Comparison of ENCODE assay signal across 8 cellular contexts in the genomic region with DNA sequence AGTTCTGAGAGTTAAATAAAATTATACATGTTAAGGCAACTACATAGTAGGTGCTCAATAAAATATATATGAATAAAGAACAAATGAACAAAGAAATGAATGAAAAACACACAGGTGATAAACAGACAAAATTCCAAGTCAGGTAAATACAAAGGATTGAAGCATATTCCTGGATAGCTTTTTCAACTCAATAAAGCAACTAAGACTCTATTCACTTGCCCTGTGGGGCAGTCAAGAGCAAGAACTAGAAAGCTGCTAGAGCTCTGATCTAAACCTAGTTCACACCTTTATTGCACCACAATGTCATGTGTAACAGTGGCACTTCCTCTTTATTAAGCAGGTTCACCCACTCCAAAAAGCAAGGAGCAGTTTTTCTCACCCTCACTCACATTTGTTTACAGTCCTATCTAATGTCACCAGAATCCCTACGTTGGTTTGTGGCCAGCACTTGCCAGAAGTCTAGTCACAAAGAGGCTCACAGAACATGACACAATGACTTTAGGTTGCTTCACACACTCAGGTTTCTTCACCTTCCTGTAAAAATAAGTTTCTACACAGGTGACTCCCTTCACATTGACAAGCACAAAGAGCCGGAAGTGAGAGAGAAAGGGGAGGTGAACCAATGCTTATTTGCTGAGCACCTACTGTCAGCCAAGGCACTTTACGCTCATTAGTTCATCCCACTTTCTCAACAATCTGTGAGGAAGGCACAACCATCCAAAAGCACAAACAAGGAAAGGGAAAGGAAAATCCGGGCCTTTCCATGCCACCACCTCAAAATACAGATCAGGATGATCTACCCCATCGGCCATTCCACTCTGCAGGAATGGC.
DNase-seq lines count a peak whose midpoint lies in the region; ATAC-seq and TF ChIP-seq lines count a peak whose summit lies in the region.

No MANE protein-coding gene starts in this region.

- H3K9me3 Mint-ChIP-seq in activated CD4-positive, alpha-beta T cell treated with anti-CD3 and anti-CD28 coated beads, Interleukin-2, amount 10 ng/mL, durations not matched to agents 7 days and 5 days = no peaks in the 10 kb centered on the region

- peaks cover 0 to 94% (median 23%) of the 10 kb centered on the region in 11 experiments; a peak in 15 of 22 replicates for H4K20me1 ChIP-seq in BLaER1 treated with 17β-estradiol and CSF1 and Interleukin-3, amounts not matched to agents 10 nM and 100 nM
- no peaks in the 10 kb centered on the region for H4K20me1 ChIP-seq in hepatocyte (ENCODE audit: insufficient read depth, poor library complexity, severe bottlenecking)

- peak overlapping the region in 8 of 10 experiments; percentile 18 to 55 (median 40); a peak in 12 of 20 replicates for H3K4me3 ChIP-seq in BLaER1 treated with 17β-estradiol and CSF1 and Interleukin-3, amounts not matched to agents 10 nM and 100 nM
- H3K4me3 ChIP-seq in hepatocyte = no peak overlapping the region

- H3K9me3 ChIP-seq in BLaER1 treated with 17β-estradiol and CSF1 and Interleukin-3, amounts not matched to agents 10 nM and 100 nM (replicated peaks in 1 of 11) = no peaks in the 10 kb centered on the region
- H3K9me3 ChIP-seq in hepatocyte (ENCODE audit: low read depth) = no peaks in the 10 kb centered on the region

- no peaks in the 10 kb centered on the region for H3K9me2 ChIP-seq in hepatocyte (replicated peaks; ENCODE audit: insufficient read depth)

- peaks cover 61 to 91% (median 68%) of the 10 kb centered on the region in 11 experiments for H3K36me3 ChIP-seq in BLaER1 treated with 17β-estradiol and CSF1 and Interleukin-3, amounts not matched to agents 10 nM and 100 nM
- no peaks in the 10 kb centered on the region for H3K36me3 ChIP-seq in hepatocyte (replicated peaks; ENCODE audit: insufficient read depth, low read depth)

- CTCF ChIA-PET in activated CD4-positive, alpha-beta T cell treated with anti-CD3 and anti-CD28 coated beads, Interleukin-2, amount 10 ng/mL, durations not matched to agents 7 days and 5 days (lab: Charles Lee) = interaction anchor here (0.6 to 1.6 kb wide), 9 partner anchors 10 to 172 kb away, joined by 3 to 7 read pairs (median 4); no protein-coding TSS in a partner anchor

- H3K27me3 Mint-ChIP-seq in activated CD4-positive, alpha-beta T cell treated with anti-CD3 and anti-CD28 coated beads, Interleukin-2, amount 10 ng/mL, durations not matched to agents 7 days and 5 days = no peaks in the 10 kb centered on the region

- peak overlapping the region; percentile 67 for H3K4me3 Mint-ChIP-seq in activated CD4-positive, alpha-beta T cell treated with anti-CD3 and anti-CD28 coated beads, Interleukin-2, amount 10 ng/mL, durations not matched to agents 7 days and 5 days

- no peak for TF ChIP-seq CTCF in hepatocyte (IDR thresholded peaks at IDR 0.05; ENCODE audit: poor library complexity)

- H3K4me2 ChIP-seq in BLaER1 treated with 17β-estradiol and CSF1 and Interleukin-3, amounts not matched to agents 10 nM and 100 nM = peak overlapping the region; percentile 60 to 94 (median 83)
- no peak overlapping the region for H3K4me2 ChIP-seq in hepatocyte

- H3K9ac ChIP-seq in BLaER1 treated with 17β-estradiol and CSF1 and Interleukin-3, amounts not matched to agents 10 nM and 100 nM = peak overlapping the region; percentile 44 to 73 (median 54); a peak in 17 of 22 replicates

- 93% methylated on average over 5 of the region's 5 CpGs for WGBS in hepatocyte (ENCODE audit: low lambda C conversion rate, missing lambda C conversion rate)

- intact Hi-C loops in Right ventricle myocardium superior (cut with DNase I) = no loop called here

- peak overlapping the region; percentile 99 for H3K27ac Mint-ChIP-seq in activated CD4-positive, alpha-beta T cell treated with anti-CD3 and anti-CD28 coated beads, Interleukin-2, amount 10 ng/mL, durations not matched to agents 7 days and 5 days

- peak overlapping the region; percentile 43 to 85 (median 71); a peak in 21 of 22 replicates for H3K27ac ChIP-seq in BLaER1 treated with 17β-estradiol and CSF1 and Interleukin-3, amounts not matched to agents 10 nM and 100 nM
- H3K27ac ChIP-seq in hepatocyte = no peak overlapping the region

- peaks cover 62% of the 10 kb centered on the region for H3K36me3 Mint-ChIP-seq in activated CD4-positive, alpha-beta T cell treated with anti-CD3 and anti-CD28 coated beads, Interleukin-2, amount 10 ng/mL, durations not matched to agents 7 days and 5 days (ENCODE audit: low read depth)

- no peak overlapping the region for H2AFZ ChIP-seq in hepatocyte

- peak; percentile 61 for ATAC-seq in GM21360 (IDR thresholded peaks at IDR 0.05; ENCODE audit: unreplicated experiment)
- ATAC-seq in HG03575 (IDR thresholded peaks at IDR 0.05; ENCODE audit: extremely low read depth, insufficient number of reproducible peaks, low FRiP score, unreplicated experiment) = peak; percentile 36
- ATAC-seq in Right ventricle myocardium superior (ENCODE audit: poor library complexity) = peak; percentile 39

- H3K79me2 ChIP-seq in hepatocyte = peaks cover 3% of the 10 kb centered on the region

- peak; percentile 87 for DNase-seq in activated CD4-positive, alpha-beta T cell treated with anti-CD3 and anti-CD28 coated beads, Interleukin-2, amount 10 ng/mL, durations not matched to agents 7 days and 5 days
- DNase-seq in Right ventricle myocardium superior = no peak
- peak; percentile 41 to 56 for DNase-seq in stimulated activated CD8-positive, alpha-beta memory T cell treated with anti-CD3 and anti-CD28 coated beads, Interleukin-7, amount 100 ng/mL, for 4 hours (ENCODE audit: low read depth in 2 of 2)
- DNase-seq in NCI-H2171 (lab: John Stamatoyannopoulos, UW) = no peak
- DNase-seq in hepatocyte (ENCODE audit: low spot score) = no peak

- POLR2A ChIA-PET in activated CD4-positive, alpha-beta T cell treated with anti-CD3 and anti-CD28 coated beads, Interleukin-2, amount 10 ng/mL, durations not matched to agents 7 days and 5 days (lab: Charles Lee) = interaction anchor here (1.0 kb wide), 2 partner anchors 68 to 71 kb away, joined by 3 read pairs; no protein-coding TSS in a partner anchor

- H3K4me1 ChIP-seq in BLaER1 treated with 17β-estradiol and CSF1 and Interleukin-3, amounts not matched to agents 10 nM and 100 nM = peaks cover 48 to 78% (median 62%) of the 10 kb centered on the region in 10 experiments
- no peaks in the 10 kb centered on the region for H3K4me1 ChIP-seq in hepatocyte (ENCODE audit: insufficient read depth)

- H3K4me1 Mint-ChIP-seq in activated CD4-positive, alpha-beta T cell treated with anti-CD3 and anti-CD28 coated beads, Interleukin-2, amount 10 ng/mL, durations not matched to agents 7 days and 5 days = peaks cover 91% of the 10 kb centered on the region

- H3K27me3 ChIP-seq in BLaER1 treated with 17β-estradiol and CSF1 and Interleukin-3, amounts not matched to agents 10 nM and 100 nM = no peaks in the 10 kb centered on the region
- no peaks in the 10 kb centered on the region for H3K27me3 ChIP-seq in hepatocyte

Comparison
In these comparisons a context has a peak if more than half of its experiments do, and no peak if none do; other contexts are left out.
1. DNase-seq: peak in activated CD4-positive, alpha-beta T cell treated with anti-CD3 and anti-CD28 coated beads, Interleukin-2, amount 10 ng/mL, durations not matched to agents 7 days and 5 days (single experiment) and stimulated activated CD8-positive, alpha-beta memory T cell treated with anti-CD3 and anti-CD28 coated beads, Interleukin-7, amount 100 ng/mL, for 4 hours (2 of 2); none in Right ventricle myocardium superior (single experiment), NCI-H2171 (single experiment) and hepatocyte (single experiment).
2. Peak in every context shown above with its lines, with median percentiles within 50 percentile points of each other: ATAC-seq.